8 cellular contexts compared by ENCODE assay signal in genomic region chr13:110706570-110707378, GRCh38. TPM values are rescaled to one million over a fixed set of nuclear protein-coding genes. Genes with fewer than 3 reads are reported as not detected.
DNase-seq lines count a peak whose midpoint lies in the region; ATAC-seq and TF ChIP-seq lines count a peak whose summit lies in the region.

No MANE protein-coding gene starts in this region.

- 70% methylated on average over 5 of the region's 9 CpGs; no CpG with 5 or more reads in 1 of the 2 experiments for WGBS in IMR-90 (ENCODE audit: extremely low coverage in 2 of 2, insufficient read length in 1 of 2), 2 experiments

- H3K27ac ChIP-seq in IMR-90 (ENCODE audit: insufficient read depth, low read length) (peak overlapping the region; percentile 56), colonic mucosa (peak overlapping the region; percentile 60), neutrophil (peak overlapping the region; percentile 84)

- H3K9me3 ChIP-seq in IMR-90 (ENCODE audit: control insufficient read depth, insufficient read depth, low read length) (no peaks in the 10 kb centered on the region), colonic mucosa (no peaks in the 10 kb centered on the region), neutrophil (no peaks in the 10 kb centered on the region)

- peak overlapping the region; percentile 85 to 96; a peak in 3 of 4 replicates for H4K8ac ChIP-seq in IMR-90 (ENCODE audit: low read depth in 2 of 2, low read length in 2 of 2)

- peak overlapping the region; percentile 16 for H3K56ac ChIP-seq in IMR-90 (ENCODE audit: extremely low read depth, insufficient read depth, low read length)

- in situ Hi-C loops in IMR-90 (cut with MboI; ENCODE audit: low sequenced_read_pairs) = no loop called here

- no peak overlapping the region for H2BK15ac ChIP-seq in IMR-90 (ENCODE audit: low read depth, low read length)

- no peak overlapping the region for H2BK20ac ChIP-seq in IMR-90 (ENCODE audit: low read depth, low read length)

- peak overlapping the region; percentile 37 for H2BK5ac ChIP-seq in IMR-90 (ENCODE audit: low read depth, low read length, poor library complexity, severe bottlenecking)

- H3K4me1 ChIP-seq in IMR-90 (ENCODE audit: control insufficient read depth, insufficient read depth, low read length) = peaks cover 17% of the 10 kb centered on the region
- no peaks in the 10 kb centered on the region for H3K4me1 ChIP-seq in colonic mucosa
- peaks cover 75 to 82% of the 10 kb centered on the region in 2 experiments for H3K4me1 ChIP-seq in neutrophil (ENCODE audit: control insufficient read depth in 1 of 2, insufficient read depth in 1 of 2, low read depth in 1 of 2, low read length in 1 of 2)

- H2AK9ac ChIP-seq in IMR-90 (replicated peaks; ENCODE audit: low read depth, low read length, poor library complexity) = peak overlapping the region; percentile 79

- no peak for TF ChIP-seq RAD21 in IMR-90 (IDR thresholded peaks at IDR 0.05; ENCODE audit: low read length)

- DNase-seq in IMR-90 (no peak), colonic mucosa (no peak), MV-4-11 (lab: John Stamatoyannopoulos, UW) (no peak), NCI-H748 treated with DMSO at 0.1 percent for 48 hours (lab: John Stamatoyannopoulos, UW) (no peak), NCI-H2196 treated with DMSO at 0.1 percent for 48 hours (lab: John Stamatoyannopoulos, UW; ENCODE audit: unreplicated experiment) (no peak)

- H3K4me2 ChIP-seq in IMR-90 (ENCODE audit: low read depth, low read length) = peak overlapping the region; percentile 57

- BruUV-seq in IMR-90 (replicated peaks; lab: Mats Ljungman, UMichigan) = no TSS peak

- intact Hi-C loops in IMR-90 (cut with micrococcal nuclease) (no loop called here), colonic mucosa (cut with DNase I) (loop anchor here (10.0 kb wide), 2 partner anchors 92 to 198 kb away; partner anchors contain the start of gene NAXD)

- H3K18ac ChIP-seq in IMR-90 (ENCODE audit: low read depth, low read length) = no peak overlapping the region

- peak; percentile 0 for ATAC-seq in GM19023 (IDR thresholded peaks at IDR 0.05; ENCODE audit: unreplicated experiment)
- no peak for ATAC-seq in IMR-90 (ENCODE audit: low read depth)
- no peak for ATAC-seq in HG02759 (IDR thresholded peaks at IDR 0.05; ENCODE audit: unreplicated experiment)

- H3K79me1 ChIP-seq in IMR-90 (ENCODE audit: low read depth in 1 of 2, low read length in 2 of 2) = peaks cover 32 to 56% of the 10 kb centered on the region in 2 experiments

- H3K4me3 ChIP-seq in IMR-90 (ENCODE audit: insufficient read depth, low read depth, low read length) = peak overlapping the region; percentile 87
- H3K4me3 ChIP-seq in colonic mucosa = peak overlapping the region; percentile 64
- peak overlapping the region; percentile 73 for H3K4me3 ChIP-seq in neutrophil (ENCODE audit: low read depth in 1 of 2, low read length in 1 of 2)

- peak overlapping the region; percentile 4; the same call in 1 of the 2 replicates for H3K23ac ChIP-seq in IMR-90 (ENCODE audit: low read depth, low read length)

- H4K20me1 ChIP-seq in IMR-90 (ENCODE audit: insufficient read depth, low read length) = peaks cover 13% of the 10 kb centered on the region

- H3K36me3 ChIP-seq in IMR-90 (ENCODE audit: control insufficient read depth, insufficient read depth, low read length) = peaks cover 4% of the 10 kb centered on the region; the same call in 1 of the 2 replicates
- no peaks in the 10 kb centered on the region for H3K36me3 ChIP-seq in colonic mucosa
- H3K36me3 ChIP-seq in neutrophil = no peaks in the 10 kb centered on the region

- no peak for TF ChIP-seq CTCF in IMR-90 (conservative IDR thresholded peaks at IDR 0.05; ENCODE audit: low read depth, low read length)
- TF ChIP-seq CTCF in colonic mucosa (IDR thresholded peaks at IDR 0.05) = no peak
- TF ChIP-seq CTCF in neutrophil (IDR thresholded peaks at IDR 0.05) = no peak

- CTCF ChIA-PET in IMR-90 (lab: Yijun Ruan, JAX) = no interaction called here

- H4K91ac ChIP-seq in IMR-90 (ENCODE audit: insufficient read depth, low read depth, low read length) = peak overlapping the region; percentile 50; the same call in 1 of the 2 replicates

- H2AK5ac ChIP-seq in IMR-90 (ENCODE audit: low read depth, low read length) = peak overlapping the region; percentile 65

- peak overlapping the region; percentile 32 for H4K5ac ChIP-seq in IMR-90 (ENCODE audit: low read depth, low read length)

- H3K9ac ChIP-seq in IMR-90 (ENCODE audit: low read depth, low read length) = peak overlapping the region; percentile 65
- peak overlapping the region; percentile 28 to 67 for H3K9ac ChIP-seq in colonic mucosa (ENCODE audit: low read depth in 2 of 2, low read length in 2 of 2)

- H2AFZ ChIP-seq in IMR-90 (replicated peaks; ENCODE audit: low read length, poor library complexity) = peak overlapping the region; percentile 96

- POLR2A ChIA-PET in IMR-90 (lab: Charles Lee; ENCODE audit: unreplicated experiment) = no interaction called here

- no peak for TF ChIP-seq POLR2A in IMR-90 (IDR thresholded peaks at IDR 0.05; ENCODE audit: low read depth, low read length)

- H3K4ac ChIP-seq in IMR-90 (ENCODE audit: low read depth, low read length) = peak overlapping the region; percentile 75

- H3K14ac ChIP-seq in IMR-90 (replicated peaks; ENCODE audit: low read depth, low read length) = peak overlapping the region; percentile 75; the same call in 1 of the 2 replicates

- peak overlapping the region; percentile 12; the same call in 1 of the 2 replicates for H2BK120ac ChIP-seq in IMR-90 (ENCODE audit: low read depth, low read length)

- H3K27me3 ChIP-seq in IMR-90 (ENCODE audit: control insufficient read depth, insufficient read depth, low read length) = no peaks in the 10 kb centered on the region
- no peaks in the 10 kb centered on the region for H3K27me3 ChIP-seq in colonic mucosa
- H3K27me3 ChIP-seq in neutrophil = no peaks in the 10 kb centered on the region

- H3K9me1 ChIP-seq in IMR-90 (ENCODE audit: insufficient read depth, low read length) = peaks cover 12% of the 10 kb centered on the region

- dilution Hi-C loops in IMR-90 (cut with HindIII; ENCODE audit: low sequenced_read_pairs, unreplicated experiment) = no loop called here

TF ChIP-seq in IMR-90, 13 proteins besides CTCF, POLR2A, EP300 and RAD21:
- no peak for TF ChIP-seq RCOR1 (IDR thresholded peaks at IDR 0.05; ENCODE audit: insufficient replicate concordance, low read length)
- no peak for TF ChIP-seq CEBPB (IDR thresholded peaks at IDR 0.05; ENCODE audit: low read depth, low read length)
- TF ChIP-seq MAZ (IDR thresholded peaks at IDR 0.05; ENCODE audit: borderline replicate concordance, low read depth, low read length) = no peak

RNA-seq across cellular contexts. Expression of gene CARS2, which starts 0.9 kb away (rescaled TPM):
- total RNA-seq in IMR-90 (2012; rRNA removed) (71.4 and 76.2 TPM in 2 replicates), colonic mucosa (10 to 100 TPM; 43.0 to 82.6 TPM)
- 75.1 and 76.4 TPM in 2 replicates for polyA plus RNA-seq in IMR-90 (2012; rRNA removed)
- polyA plus RNA-seq in IMR-90 (2012; cell fraction: cytosol; rRNA removed) = 40.3 and 63.1 TPM in 2 replicates
- 266 and 332 TPM in 2 replicates for polyA plus RNA-seq in IMR-90 (2012; cell fraction: nucleus; rRNA removed; ENCODE audit: low replicate concordance)

RNA-seq across cellular contexts. Expression of gene ING1, which starts 6.7 kb away (rescaled TPM):
- 9.1 and 11.7 TPM in 2 replicates for total RNA-seq in IMR-90 (2012; rRNA removed)
- 13.5 and 17.5 TPM in 2 replicates for polyA plus RNA-seq in IMR-90 (2012; rRNA removed)
- polyA plus RNA-seq in IMR-90 (2012; cell fraction: cytosol; rRNA removed) = 12.9 and 25.4 TPM in 2 replicates
- polyA plus RNA-seq in IMR-90 (2012; cell fraction: nucleus; rRNA removed; ENCODE audit: low replicate concordance) = 22.3 and 33.7 TPM in 2 replicates
- 10 to 100 TPM; 17.4 to 17.9 TPM for total RNA-seq in colonic mucosa
